ENCODE assay signal across 8 cellular contexts in the genomic region with DNA sequence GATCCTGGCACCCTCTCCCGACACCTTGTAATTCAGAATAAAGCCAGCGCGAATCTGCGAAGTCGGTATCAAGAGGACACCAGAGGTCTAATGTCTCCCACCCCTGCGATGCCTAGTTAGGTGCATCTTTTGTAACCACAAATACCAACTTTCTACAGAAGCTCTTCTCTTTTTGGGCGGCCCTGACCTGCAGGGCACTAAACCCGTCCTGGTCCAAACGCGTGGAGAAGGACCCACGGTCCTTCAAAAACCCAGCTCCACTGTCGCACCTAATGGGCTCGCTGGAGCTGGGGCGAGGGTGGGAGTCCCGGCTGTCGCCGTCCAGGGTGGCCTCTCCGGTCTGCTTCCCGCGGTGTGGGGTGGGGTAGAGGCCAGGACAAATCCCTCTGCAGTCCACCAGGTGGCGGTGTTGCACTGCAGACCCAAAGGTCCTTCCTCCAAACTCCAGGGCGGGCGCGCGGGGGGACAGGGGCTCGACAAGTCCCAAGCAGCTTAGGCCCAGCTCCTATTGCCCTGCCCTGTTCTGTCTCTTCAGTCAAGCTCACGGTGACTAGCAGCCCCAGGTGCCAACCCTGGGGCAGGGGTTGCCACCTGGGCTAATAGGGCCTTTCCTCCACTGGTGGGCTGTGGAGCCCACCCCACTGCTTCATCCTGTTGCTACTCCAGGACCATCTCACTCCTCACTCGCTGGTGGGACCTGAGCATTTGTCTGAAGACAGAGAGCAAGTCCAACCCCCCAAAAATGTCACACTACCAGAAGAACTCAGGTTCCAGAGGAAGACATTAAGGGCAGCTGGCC. TPM values are rescaled to one million over a fixed set of nuclear protein-coding genes. Genes with fewer than 3 reads are reported as not detected.
DNase-seq lines count a peak whose midpoint lies in the region; ATAC-seq and TF ChIP-seq lines count a peak whose summit lies in the region.

No MANE protein-coding gene starts in this region.

- no peak overlapping the region for H3K4me3 Mint-ChIP-seq in activated CD4-positive, alpha-beta T cell treated with anti-CD3 and anti-CD28 coated beads for 36 hours
- peak overlapping the region; percentile 54 for H3K4me3 Mint-ChIP-seq in chondrocyte (ENCODE audit: unreplicated experiment)

- no peaks in the 10 kb centered on the region for H3K9me3 ChIP-seq in BLaER1

- POLR2A ChIA-PET in activated CD4-positive, alpha-beta T cell treated with anti-CD3 and anti-CD28 coated beads for 36 hours (lab: Charles Lee), result interaction anchor here (0.5 kb wide), 1 partner anchor 387 kb away, joined by 6 read pairs; no protein-coding TSS in a partner anchor

- H3K27me3 ChIP-seq in BLaER1, result peaks cover 91% of the 10 kb centered on the region
- H3K27me3 ChIP-seq in H7 (ENCODE audit: control insufficient read depth, insufficient read depth, low read length), result peaks cover 69% of the 10 kb centered on the region

- H3K36me3 ChIP-seq in BLaER1, result no peaks in the 10 kb centered on the region
- no peaks in the 10 kb centered on the region for H3K36me3 ChIP-seq in H7 (replicated peaks; ENCODE audit: control insufficient read depth, insufficient read depth, low read length)

- peak overlapping the region; percentile 84 for H3K4me2 ChIP-seq in BLaER1

- ATAC-seq in activated CD4-positive, alpha-beta T cell treated with anti-CD3 and anti-CD28 coated beads for 36 hours, result peak; percentile 70
- ATAC-seq in left colon (peak; percentile 59), HG03159 (IDR thresholded peaks at IDR 0.05; ENCODE audit: unreplicated experiment) (no peak)

- intact Hi-C loops in activated CD4-positive, alpha-beta T cell treated with anti-CD3 and anti-CD28 coated beads for 36 hours (cut with DNase I, micrococcal nuclease), result loop anchor here (1.0 to 5.0 kb wide), 9 partner anchors 14 to 229 kb away; partner anchors contain the start of genes ACOT7 (in 1 of the 2) and ESPN (in 1 of the 2)
- intact Hi-C loops in left colon (cut with DNase I, micrococcal nuclease), result loop anchor here (2.0 to 10.0 kb wide), 2 partner anchors 96 to 158 kb away; no protein-coding TSS in a partner anchor

- peak; percentile 98 for DNase-seq in H7
- peak; percentile 88 for DNase-seq in NCI-H2227 treated with DMSO at 0.1 percent for 48 hours (lab: John Stamatoyannopoulos, UW)
- peak; percentile 90 for DNase-seq in activated CD4-positive, alpha-beta T cell treated with anti-CD3 and anti-CD28 coated beads for 36 hours
- DNase-seq in chondrocyte (ENCODE audit: low spot score), result peak; percentile 87
- peak; percentile 71 to 81 for DNase-seq in left colon
- DNase-seq in stimulated activated CD4-positive, alpha-beta T cell treated with anti-CD3 and anti-CD28 coated beads, Interleukin-2, amount 100 ng/mL, for 48 hours, result peak; percentile 81 to 85

- peaks cover 80% of the 10 kb centered on the region for H3K4me1 ChIP-seq in BLaER1

- H3K9ac ChIP-seq in BLaER1, result no peak overlapping the region

- H3K4me3 ChIP-seq in BLaER1, result no peak overlapping the region
- peak overlapping the region; percentile 78 for H3K4me3 ChIP-seq in H7 (ENCODE audit: insufficient read depth, low read depth, low read length)

- no peak overlapping the region for H3K27ac ChIP-seq in BLaER1

- peaks cover 7% of the 10 kb centered on the region for H3K4me1 Mint-ChIP-seq in activated CD4-positive, alpha-beta T cell treated with anti-CD3 and anti-CD28 coated beads for 36 hours
- H3K4me1 Mint-ChIP-seq in chondrocyte (ENCODE audit: low read depth), result peaks cover 9% of the 10 kb centered on the region

- CTCF ChIA-PET in activated CD4-positive, alpha-beta T cell treated with anti-CD3 and anti-CD28 coated beads for 36 hours (lab: Charles Lee), result interaction anchor here (0.6 to 6.1 kb wide), 37 partner anchors 9 to 223 kb away, joined by 3 to 35 read pairs (median 4); partner anchors contain the start of genes ACOT7, GPR153, HES2 and ICMT

- TF ChIP-seq CTCF in chondrocyte (IDR thresholded peaks at IDR 0.05), result peak; percentile 97

- no peaks in the 10 kb centered on the region for H3K9me3 Mint-ChIP-seq in activated CD4-positive, alpha-beta T cell treated with anti-CD3 and anti-CD28 coated beads for 36 hours (ENCODE audit: low read depth)
- no peaks in the 10 kb centered on the region for H3K9me3 Mint-ChIP-seq in chondrocyte (ENCODE audit: low read depth)

- H4K20me1 ChIP-seq in BLaER1, result peaks cover 73% of the 10 kb centered on the region

- peaks cover 49% of the 10 kb centered on the region for H3K27me3 Mint-ChIP-seq in activated CD4-positive, alpha-beta T cell treated with anti-CD3 and anti-CD28 coated beads for 36 hours
- H3K27me3 Mint-ChIP-seq in chondrocyte (ENCODE audit: low read depth), result peaks cover 41% of the 10 kb centered on the region

- H3K27ac Mint-ChIP-seq in activated CD4-positive, alpha-beta T cell treated with anti-CD3 and anti-CD28 coated beads for 36 hours, result peak overlapping the region; percentile 35
- peak overlapping the region; percentile 8 for H3K27ac Mint-ChIP-seq in chondrocyte (ENCODE audit: unreplicated experiment)

- H3K36me3 Mint-ChIP-seq in activated CD4-positive, alpha-beta T cell treated with anti-CD3 and anti-CD28 coated beads for 36 hours (ENCODE audit: low read depth), result no peaks in the 10 kb centered on the region
- no peaks in the 10 kb centered on the region for H3K36me3 Mint-ChIP-seq in chondrocyte (ENCODE audit: low read depth)

RNA-seq across cellular contexts. Expression of gene HES3, which starts 2.7 kb away (rescaled TPM):
- 28.2 and 38.8 TPM in 2 replicates for total RNA-seq in H7 (2014; rRNA removed; shearing (Covaris generic))
- total RNA-seq in activated CD4-positive, alpha-beta T cell treated with anti-CD3 and anti-CD28 coated beads for 36 hours, result not detected
- total RNA-seq in chondrocyte (not detected in 3 replicates), left colon (not detected)

RNA-seq across cellular contexts. Expression of gene ICMT, which starts 10.9 kb away (rescaled TPM):
- total RNA-seq in H7 (2014; rRNA removed; shearing (Covaris generic)), result 195 and 196 TPM in 2 replicates
- total RNA-seq in activated CD4-positive, alpha-beta T cell treated with anti-CD3 and anti-CD28 coated beads for 36 hours, result 10 to 100 TPM; 31.9 to 35.4 TPM
- 72.7 to 94.2 TPM (median 73.1 TPM) in 3 replicates for total RNA-seq in chondrocyte
- 10 to 100 TPM; 59.6 to 69.7 TPM for total RNA-seq in left colon

RNA-seq across cellular contexts. Expression of gene GPR153, which starts 14.2 kb away (rescaled TPM):
- 15.6 and 25.2 TPM in 2 replicates for total RNA-seq in H7 (2014; rRNA removed; shearing (Covaris generic))
- under 1 TPM; 0.16 to 0.25 TPM for total RNA-seq in activated CD4-positive, alpha-beta T cell treated with anti-CD3 and anti-CD28 coated beads for 36 hours
- total RNA-seq in chondrocyte (4.2 to 5.8 TPM (median 4.4 TPM) in 3 replicates), left colon (10 to 100 TPM; 27.0 to 60.6 TPM)

RNA-seq across cellular contexts. Expression of gene RNF207, which starts 40.8 kb away (rescaled TPM):
- total RNA-seq in H7 (2014; rRNA removed; shearing (Covaris generic)), result 6.8 and 25.3 TPM in 2 replicates
- 10 to 100 TPM; 13.5 to 15.2 TPM for total RNA-seq in activated CD4-positive, alpha-beta T cell treated with anti-CD3 and anti-CD28 coated beads for 36 hours
- total RNA-seq in chondrocyte (15.6 to 19.9 TPM (median 17.9 TPM) in 3 replicates), left colon (10 to 100 TPM; 40.8 to 65.3 TPM)

RNA-seq across cellular contexts. Expression of gene RPL22, which starts 47.3 kb away (rescaled TPM):
- 237 and 308 TPM in 2 replicates for total RNA-seq in H7 (2014; rRNA removed; shearing (Covaris generic))
- total RNA-seq in activated CD4-positive, alpha-beta T cell treated with anti-CD3 and anti-CD28 coated beads for 36 hours, result 100 to 1,000 TPM; 392 to 475 TPM
- 208 to 243 TPM (median 220 TPM) in 3 replicates for total RNA-seq in chondrocyte
- total RNA-seq in left colon, result 100 to 1,000 TPM; 297 to 352 TPM

Comparison
In these comparisons a context has a peak if more than half of its experiments do, and no peak if none do; other contexts are left out.
1. RNA of gene HES3, which starts 2.7 kb away (total RNA-seq): 28.2 to 38.8 TPM in H7; not detected in activated CD4-positive, alpha-beta T cell treated with anti-CD3 and anti-CD28 coated beads for 36 hours, not detected in chondrocyte and not detected in left colon; every median in the first group is over 10 times any median in the second.
2. Peak in every context shown above with its lines, with median percentiles within 50 percentile points of each other: DNase-seq.